In genomic region chr9:17528859-17529258, GRCh38 we compare ENCODE assay signal across 2 cellular contexts.
A peak's percentile ranks its signal among the peaks of the same experiment; 100 is the strongest.
TF ChIP-seq lines count a peak whose summit lies in the region.

No MANE protein-coding gene starts in this region.

TF ChIP-seq in A549, 52 proteins besides CTCF, POLR2A, EP300 and RAD21:
- no peak for TF ChIP-seq JUNB (IDR thresholded peaks at IDR 0.05)
- TF ChIP-seq SMC3 (IDR thresholded peaks at IDR 0.05) = no peak
- TF ChIP-seq KDM5A (IDR thresholded peaks at IDR 0.05) = no peak
- no peak for TF ChIP-seq ZNF302 (CRISPR knock-in tag; IDR thresholded peaks at IDR 0.05)
- TF ChIP-seq FOSB (CRISPR knock-in tag; IDR thresholded peaks at IDR 0.05) = no peak
- TF ChIP-seq HMGXB4 (CRISPR knock-in tag; IDR thresholded peaks at IDR 0.05; ENCODE audit: borderline replicate concordance) = no peak
- TF ChIP-seq ZC3H11A (IDR thresholded peaks at IDR 0.05) = no peak
- TF ChIP-seq HOXB13 (CRISPR knock-in tag; IDR thresholded peaks at IDR 0.05; ENCODE audit: low read depth) = no peak
- TF ChIP-seq PHF8 (IDR thresholded peaks at IDR 0.05; ENCODE audit: borderline replicate concordance, low read depth) = no peak
- no peak for TF ChIP-seq HOXA7 (CRISPR knock-in tag; IDR thresholded peaks at IDR 0.05)
- no peak for TF ChIP-seq POLR2AphosphoS2 (conservative IDR thresholded peaks at IDR 0.05; ENCODE audit: low read length)
- TF ChIP-seq TP53 (CRISPR knock-in tag; IDR thresholded peaks at IDR 0.05) = no peak

TF ChIP-seq in IMR-90, 13 proteins besides CTCF, POLR2A, EP300 and RAD21:
- 0 out of 2 replicates have a peak, but pooled peaks have one; percentile 13 for TF ChIP-seq SMC3 (IDR thresholded peaks at IDR 0.05; ENCODE audit: low read depth, low read length)
- no peak for TF ChIP-seq FOS (IDR thresholded peaks at IDR 0.05; ENCODE audit: low read depth, low read length)
